22 cellular contexts compared by ENCODE assay signal in the genomic region with DNA sequence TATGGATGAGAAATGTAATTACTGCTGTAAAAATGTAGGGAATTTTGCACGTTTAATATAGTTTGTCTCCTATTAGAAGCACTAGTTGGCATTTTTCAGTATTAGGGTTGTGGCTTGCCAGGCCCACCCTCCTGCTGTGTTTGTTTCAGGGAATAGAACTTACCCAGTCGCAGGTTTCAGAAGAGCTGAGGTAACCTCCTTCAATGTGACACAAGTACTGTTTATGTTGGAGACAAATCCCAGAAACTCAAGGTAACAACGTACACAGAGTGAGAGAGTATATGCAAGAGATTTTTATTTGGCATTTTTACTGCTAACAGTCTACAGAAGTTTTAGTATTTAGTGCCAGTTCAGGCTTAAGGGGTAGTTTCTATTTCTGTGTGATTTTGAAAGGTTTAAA.
DNase-seq lines count a peak whose midpoint lies in the region; ATAC-seq and TF ChIP-seq lines count a peak whose summit lies in the region.
"Had no signal": no experiment of that assay in that cellular context is flagged by ENCODE, and none has a peak within 500 bp of the region (broad histone marks: within the 10 kb centered on the region; RNA-seq: fewer than 3 reads in every experiment).

No MANE protein-coding gene starts in this region.

- peaks cover 24% of the 10 kb centered on the region for H3K36me3 Mint-ChIP-seq in activated CD4-positive, alpha-beta T cell treated with anti-CD3 and anti-CD28 coated beads for 36 hours (ENCODE audit: low read depth)
- H3K36me3 Mint-ChIP-seq in chondrocyte (ENCODE audit: low read depth) = peaks cover 1% of the 10 kb centered on the region
- H3K36me3 Mint-ChIP-seq in mesothelial cell of epicardium = peaks cover 37% of the 10 kb centered on the region

- CTCF ChIA-PET in activated CD4-positive, alpha-beta T cell treated with anti-CD3 and anti-CD28 coated beads for 36 hours (lab: Charles Lee) = no interaction called here

- no peaks in the 10 kb centered on the region for H3K4me1 Mint-ChIP-seq in activated CD4-positive, alpha-beta T cell treated with anti-CD3 and anti-CD28 coated beads for 36 hours
- H3K4me1 Mint-ChIP-seq in chondrocyte (ENCODE audit: low read depth) (peaks cover 33% of the 10 kb centered on the region), mesothelial cell of epicardium (peaks cover 22% of the 10 kb centered on the region)
- H3K4me1 Mint-ChIP-seq: activated CD4-positive, alpha-beta memory T cell treated with anti-CD3 and anti-CD28 coated beads, Interleukin-2, amount 10 ng/mL, durations not matched to agents 7 days and 5 days; activated naive CD8-positive, alpha-beta T cell treated with anti-CD3 and anti-CD28 coated beads, Interleukin-2, amount 10 ng/mL, durations not matched to agents 7 days and 5 days had no signal

- POLR2A ChIA-PET in activated CD4-positive, alpha-beta T cell treated with anti-CD3 and anti-CD28 coated beads for 36 hours (lab: Charles Lee) = no interaction called here

- no peaks in the 10 kb centered on the region for H3K36me3 ChIP-seq in upper lobe of right lung
- H3K36me3 ChIP-seq: colonic mucosa, HAP-1 had no signal

- TF ChIP-seq CTCF in chondrocyte (IDR thresholded peaks at IDR 0.05) = no peak
- no peak for TF ChIP-seq CTCF in mesothelial cell of epicardium (IDR thresholded peaks at IDR 0.05; ENCODE audit: unreplicated experiment)
- TF ChIP-seq CTCF in upper lobe of right lung (IDR thresholded peaks at IDR 0.05) = no peak

- peak overlapping the region; percentile 33 for H3K27ac Mint-ChIP-seq in activated CD4-positive, alpha-beta T cell treated with anti-CD3 and anti-CD28 coated beads for 36 hours
- peak overlapping the region; percentile 53 for H3K27ac Mint-ChIP-seq in chondrocyte (ENCODE audit: unreplicated experiment)
- H3K27ac Mint-ChIP-seq in mesothelial cell of epicardium = peak overlapping the region; percentile 89
- H3K27ac Mint-ChIP-seq: activated CD4-positive, alpha-beta memory T cell treated with anti-CD3 and anti-CD28 coated beads, Interleukin-2, amount 10 ng/mL, durations not matched to agents 7 days and 5 days; activated naive CD8-positive, alpha-beta T cell treated with anti-CD3 and anti-CD28 coated beads, Interleukin-2, amount 10 ng/mL, durations not matched to agents 7 days and 5 days had no signal

- no peak for DNase-seq in activated CD4-positive, alpha-beta T cell treated with anti-CD3 and anti-CD28 coated beads for 36 hours
- DNase-seq in activated CD4-positive, alpha-beta T cell treated with anti-CD3 and anti-CD28 coated beads, Interleukin-2, amount 50 U/mL, for 48 hours = no peak
- DNase-seq in chondrocyte (ENCODE audit: low spot score) (no peak), mesothelial cell of epicardium (ENCODE audit: low spot score in 2 of 2, unreplicated experiment in 2 of 2) (no peak), upper lobe of right lung (no peak), KG1 (lab: John Stamatoyannopoulos, UW) (no peak)
- DNase-seq: 8988T; activated CD4-positive, alpha-beta memory T cell treated with anti-CD3 and anti-CD28 coated beads, Interleukin-2, amount 10 ng/mL, durations not matched to agents 7 days and 5 days; activated naive CD8-positive, alpha-beta T cell treated with anti-CD3 and anti-CD28 coated beads, Interleukin-2, amount 10 ng/mL, durations not matched to agents 7 days and 5 days; activated T-cell treated with anti-CD3 and anti-CD28 coated beads, Interleukin-2, amount 50 U/mL, for 48 hours; C1 segment of cervical spinal cord; colonic mucosa; DMS 273 treated with DMSO at 0.1 percent for 48 hours; erythroblast; glutamatergic neuron; mucosa of descending colon; MV-4-11; NCI-H69 had no signal

- H3K9me3 ChIP-seq in upper lobe of right lung = peaks cover 12% of the 10 kb centered on the region
- H3K9me3 ChIP-seq: colonic mucosa had no signal

- no peaks in the 10 kb centered on the region for H3K27me3 Mint-ChIP-seq in activated CD4-positive, alpha-beta T cell treated with anti-CD3 and anti-CD28 coated beads for 36 hours
- H3K27me3 Mint-ChIP-seq in chondrocyte (ENCODE audit: low read depth) (no peaks in the 10 kb centered on the region), mesothelial cell of epicardium (ENCODE audit: low read depth) (no peaks in the 10 kb centered on the region)
- H3K27me3 Mint-ChIP-seq: activated CD4-positive, alpha-beta memory T cell treated with anti-CD3 and anti-CD28 coated beads, Interleukin-2, amount 10 ng/mL, durations not matched to agents 7 days and 5 days; activated naive CD8-positive, alpha-beta T cell treated with anti-CD3 and anti-CD28 coated beads, Interleukin-2, amount 10 ng/mL, durations not matched to agents 7 days and 5 days had no signal

- H3K4me3 ChIP-seq in upper lobe of right lung = no peak overlapping the region
- H3K4me3 ChIP-seq: colonic mucosa, HAP-1, mucosa of descending colon had no signal

- peak overlapping the region; percentile 12 for H3K27ac ChIP-seq in upper lobe of right lung
- H3K27ac ChIP-seq: colonic mucosa, parathyroid adenoma had no signal

- peaks cover 23% of the 10 kb centered on the region for H3K9me3 Mint-ChIP-seq in activated CD4-positive, alpha-beta T cell treated with anti-CD3 and anti-CD28 coated beads for 36 hours (ENCODE audit: low read depth)
- peaks cover 21% of the 10 kb centered on the region for H3K9me3 Mint-ChIP-seq in chondrocyte (ENCODE audit: low read depth)
- peaks cover 41% of the 10 kb centered on the region for H3K9me3 Mint-ChIP-seq in mesothelial cell of epicardium

- H3K4me1 ChIP-seq in upper lobe of right lung = peaks cover 10% of the 10 kb centered on the region
- H3K4me1 ChIP-seq: colonic mucosa, parathyroid adenoma had no signal

- intact Hi-C loops in activated CD4-positive, alpha-beta T cell treated with anti-CD3 and anti-CD28 coated beads for 36 hours (cut with DNase I, micrococcal nuclease) = no loop called here
- intact Hi-C loops in upper lobe of right lung (cut with DNase I) = no loop called here

- H3K27me3 ChIP-seq in upper lobe of right lung = no peaks in the 10 kb centered on the region
- H3K27me3 ChIP-seq: colonic mucosa had no signal

- H3K4me3 Mint-ChIP-seq in activated CD4-positive, alpha-beta T cell treated with anti-CD3 and anti-CD28 coated beads for 36 hours = no peak overlapping the region
- H3K4me3 Mint-ChIP-seq in chondrocyte (ENCODE audit: unreplicated experiment) = no peak overlapping the region
- no peak overlapping the region for H3K4me3 Mint-ChIP-seq in mesothelial cell of epicardium
- H3K4me3 Mint-ChIP-seq: activated CD4-positive, alpha-beta memory T cell treated with anti-CD3 and anti-CD28 coated beads, Interleukin-2, amount 10 ng/mL, durations not matched to agents 7 days and 5 days; activated naive CD8-positive, alpha-beta T cell treated with anti-CD3 and anti-CD28 coated beads, Interleukin-2, amount 10 ng/mL, durations not matched to agents 7 days and 5 days had no signal

- ATAC-seq in activated CD4-positive, alpha-beta T cell treated with anti-CD3 and anti-CD28 coated beads for 36 hours = no peak
- ATAC-seq in upper lobe of right lung (peak; percentile 54), HG03175 (IDR thresholded peaks at IDR 0.05; ENCODE audit: unreplicated experiment) (no peak), HG02571 (IDR thresholded peaks at IDR 0.05; ENCODE audit: unreplicated experiment) (no peak)
- ATAC-seq: mucosa of descending colon had no signal

Comparison
In these comparisons a context has a peak if more than half of its experiments do, and no peak if none do; other contexts are left out.
1. H3K27ac Mint-ChIP-seq: peak in every context shown above with its lines; median percentile 89 in mesothelial cell of epicardium; 53 in chondrocyte; 33 in activated CD4-positive, alpha-beta T cell treated with anti-CD3 and anti-CD28 coated beads for 36 hours.